In the genomic region with DNA sequence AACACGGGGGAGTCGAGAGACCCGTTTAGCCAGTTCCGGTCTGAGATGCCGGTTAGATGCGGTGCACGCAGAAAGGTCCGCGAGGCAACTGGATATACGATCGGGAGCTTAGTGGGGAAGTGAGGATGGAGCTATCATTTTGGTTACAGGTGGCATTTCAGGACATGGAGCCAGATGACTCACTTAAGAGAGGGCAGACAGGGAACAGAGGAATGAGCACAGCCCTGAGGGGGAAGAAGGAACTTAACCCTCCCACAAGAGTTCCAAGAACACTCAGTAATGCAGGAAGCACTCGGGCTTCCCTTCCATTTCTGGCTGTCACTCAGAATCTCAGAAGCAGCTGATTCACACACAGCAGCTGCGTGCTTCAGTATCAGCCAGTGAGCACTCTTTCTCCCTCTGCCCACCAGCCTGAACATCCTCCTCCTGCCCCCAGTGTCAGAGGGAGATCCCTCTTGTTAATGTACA, we compare ENCODE assay signal across 12 cellular contexts. TPM values are rescaled to one million over a fixed set of nuclear protein-coding genes. Genes with fewer than 3 reads are reported as not detected.
DNase-seq lines count a peak whose midpoint lies in the region; ATAC-seq and TF ChIP-seq lines count a peak whose summit lies in the region.
"Had no signal": no experiment of that assay in that cellular context is flagged by ENCODE, and none has a peak within 500 bp of the region (broad histone marks: within the 10 kb centered on the region; RNA-seq: fewer than 3 reads in every experiment).

No MANE protein-coding gene starts in this region.

- H3K4me3 ChIP-seq in fibroblast of mammary gland (ENCODE audit: control insufficient read depth, low read depth, low read length) (no peak overlapping the region), trophoblast cell (ENCODE audit: low read depth, low read length) (no peak overlapping the region), body of pancreas (no peak overlapping the region)
- H3K4me3 ChIP-seq: stomach had no signal

- no peak overlapping the region for H3K4me2 ChIP-seq in trophoblast cell (ENCODE audit: low read length)

- H3K9me3 ChIP-seq in trophoblast cell (ENCODE audit: insufficient read depth, low read depth, low read length) (no peaks in the 10 kb centered on the region), body of pancreas (no peaks in the 10 kb centered on the region)
- H3K9me3 ChIP-seq: stomach had no signal

- H3K79me2 ChIP-seq in trophoblast cell (ENCODE audit: control insufficient read depth, insufficient read depth, low read length, poor library complexity) = no peaks in the 10 kb centered on the region

- intact Hi-C loops in body of pancreas (cut with DNase I) = no loop called here

- no peak for TF ChIP-seq POLR2A in body of pancreas (IDR thresholded peaks at IDR 0.05)

- H3K4ac ChIP-seq in trophoblast cell (ENCODE audit: low read depth, low read length) = no peak overlapping the region

- H3K36me3 ChIP-seq in trophoblast cell (ENCODE audit: control insufficient read depth in 1 of 2, insufficient read depth in 2 of 2, low read length in 2 of 2) (no peaks in the 10 kb centered on the region), body of pancreas (replicated peaks in 1 of 2; ENCODE audit: insufficient read depth in 1 of 2, low read depth in 2 of 2) (no peaks in the 10 kb centered on the region)

- in situ Hi-C loops in SK-MEL-5 (cut with HindIII; ENCODE audit: low pct_unique_long_range_greater_than_20kb, low sequenced_read_pairs) = no loop called here

- H3K27ac ChIP-seq in trophoblast cell (ENCODE audit: low read depth, low read length) (no peak overlapping the region), body of pancreas (no peak overlapping the region)
- H3K27ac ChIP-seq: stomach had no signal

- no peak overlapping the region for H4K8ac ChIP-seq in trophoblast cell (ENCODE audit: low read depth, low read length)

- WGBS in trophoblast cell (ENCODE audit: extremely low coverage, insufficient coverage, insufficient read length) = no CpG with 5 or more reads among the region's 13 CpGs
- 77 to 81% methylated on average over 13 of the region's 13 CpGs for WGBS in body of pancreas, 2 donors

- no peak overlapping the region for H3K23ac ChIP-seq in trophoblast cell (ENCODE audit: low read length)

- ATAC-seq in body of pancreas = no peak
- ATAC-seq: HepG2 had no signal

- no peak overlapping the region for H2BK5ac ChIP-seq in trophoblast cell (ENCODE audit: low read depth, low read length, poor library complexity)

- no peak overlapping the region for H3K14ac ChIP-seq in trophoblast cell (ENCODE audit: low read length)

- no peak overlapping the region for H4K91ac ChIP-seq in trophoblast cell (ENCODE audit: low read depth, low read length)

- DNase-seq in GM04503 (ENCODE audit: low read depth) = peak; percentile 42
- DNase-seq in SK-MEL-5 (ENCODE audit: low read depth, low spot score) = peak; percentile 4
- peak; percentile 84 for DNase-seq in fibroblast of mammary gland (ENCODE audit: low read depth)
- DNase-seq in trophoblast cell = peak; percentile 73
- DNase-seq in HuH-7 (ENCODE audit: low spot score) = no peak
- DNase-seq in NCI-H1105 (lab: John Stamatoyannopoulos, UW) = no peak
- no peak for DNase-seq in body of pancreas
- no peak for DNase-seq in activated CD4-positive, alpha-beta T cell treated with anti-CD3 and anti-CD28 coated beads for 4 hours
- DNase-seq: activated gamma-delta T cell, NCI-H774, stomach had no signal

- H3K4me1 ChIP-seq in trophoblast cell (ENCODE audit: control insufficient read depth in 1 of 2, insufficient read depth in 2 of 2, low read length in 2 of 2) (peaks cover 3 to 4% of the 10 kb centered on the region in 2 experiments), body of pancreas (no peaks in the 10 kb centered on the region)
- H3K4me1 ChIP-seq: stomach had no signal

- no peak overlapping the region for H2AK5ac ChIP-seq in trophoblast cell (ENCODE audit: low read length)

- no peak overlapping the region for H2BK12ac ChIP-seq in trophoblast cell (ENCODE audit: low read length)

- no peak overlapping the region for H3K9ac ChIP-seq in trophoblast cell (ENCODE audit: low read length)

- H2BK120ac ChIP-seq in trophoblast cell (ENCODE audit: insufficient read depth, low read length, poor library complexity) = no peak overlapping the region

- TF ChIP-seq CTCF in fibroblast of mammary gland (conservative IDR thresholded peaks at IDR 0.05; ENCODE audit: control insufficient read depth, insufficient read depth, low read depth, low read length) (no peak), body of pancreas (IDR thresholded peaks at IDR 0.05) (no peak)

- H3K18ac ChIP-seq in trophoblast cell (ENCODE audit: low read length) = no peak overlapping the region

- H2AFZ ChIP-seq in trophoblast cell (ENCODE audit: insufficient read depth, low read length, poor library complexity) = no peak overlapping the region

- no peak overlapping the region for H4K12ac ChIP-seq in trophoblast cell (ENCODE audit: low read depth, low read length)

- H3K79me1 ChIP-seq in trophoblast cell (ENCODE audit: low read length) = no peaks in the 10 kb centered on the region

- H3K27me3 ChIP-seq in trophoblast cell (ENCODE audit: insufficient read depth, low read length) (no peaks in the 10 kb centered on the region), body of pancreas (no peaks in the 10 kb centered on the region)
- H3K27me3 ChIP-seq: stomach had no signal

RNA-seq across cellular contexts. Expression of a gene that starts 34.9 kb away (rescaled TPM):
- 0.29 and 0.55 TPM in 2 replicates for total RNA-seq in SK-MEL-5 (2014; rRNA removed; shearing (Covaris generic))
- 0.23 and 1.3 TPM in 2 replicates for polyA plus RNA-seq in SK-MEL-5 (2015; cell fraction: cytosol; rRNA removed)
- polyA plus RNA-seq in SK-MEL-5 (2015; cell fraction: nucleus; rRNA removed) = 1.3 TPM in 1 of 2 replicates, not detected in the other
- 0.25 and 0.26 TPM in 2 replicates for polyA plus RNA-seq in trophoblast cell (2013)
- 1 to 10 TPM; 4.0 to 4.4 TPM for total RNA-seq in body of pancreas
- total RNA-seq: HepG2 had no signal
- polyA plus RNA-seq: HepG2 had no signal

Comparison
In these comparisons a context has a peak if more than half of its experiments do, and no peak if none do; other contexts are left out.
1. DNase-seq: peak in GM04503 (single experiment), SK-MEL-5 (single experiment), fibroblast of mammary gland (single experiment) and trophoblast cell (2 of 2); none in HuH-7 (single experiment), NCI-H1105 (single experiment), body of pancreas (0 of 4) and activated CD4-positive, alpha-beta T cell treated with anti-CD3 and anti-CD28 coated beads for 4 hours (0 of 2).